In genomic region chr10:126964190-126964589, GRCh38 we compare ENCODE assay signal across 25 cellular contexts. TPM values are rescaled to one million over a fixed set of nuclear protein-coding genes. Genes with fewer than 3 reads are reported as not detected.
"Had no signal": no experiment of that assay in that cellular context is flagged by ENCODE, and none has a peak within 500 bp of the region (broad histone marks: within the 10 kb centered on the region; RNA-seq: fewer than 3 reads in every experiment).

No MANE protein-coding gene starts in this region.

- H3K27me3 ChIP-seq: breast epithelium, heart left ventricle, neutrophil, ovary, uterus had no signal

- H3K4me1 ChIP-seq: breast epithelium, uterus had no signal

- DNase-seq: activated B cell treated with CpG ODN at 0.5 μM for 24 hours; activated naive CD4-positive, alpha-beta T cell; activated T-cell treated with anti-CD3 and anti-CD28 coated beads for 4 hours; activated T-cell treated with anti-CD3 and anti-CD28 coated beads, Interleukin-2, amount 50 U/mL, for 72 hours; effector CD4-positive, alpha-beta T cell; foreskin fibroblast; heart left ventricle; mesendoderm; mucosa of descending colon; ovary; stimulated activated CD4-positive, alpha-beta T cell treated with anti-CD3 and anti-CD28 coated beads, Interleukin-15, amount 100 ng/mL, for 24 hours; SW 1271; T-helper 9 cell; uterus had no signal

- H3K27ac ChIP-seq: breast epithelium, neutrophil, ovary, thoracic aorta, uterus had no signal

- H3K9me3 Mint-ChIP-seq: activated B cell treated with CpG ODN at 0.5 μM for 24 hours; activated T-cell treated with anti-CD3 and anti-CD28 coated beads, Interleukin-2, amount 50 U/mL, for 72 hours; dendritic cell treated with granulocyte-macrophage colony-stimulating factor and Interleukin-4, amounts not matched to agents 40 ng/mL and 50 ng/mL, for 4 days; nephron had no signal

- H3K4me3 Mint-ChIP-seq: activated B cell treated with CpG ODN at 0.5 μM for 24 hours; activated T-cell treated with anti-CD3 and anti-CD28 coated beads, Interleukin-2, amount 50 U/mL, for 72 hours; central memory CD8-positive, alpha-beta T cell; dendritic cell treated with granulocyte-macrophage colony-stimulating factor and Interleukin-4, amounts not matched to agents 40 ng/mL and 50 ng/mL, for 4 days; nephron; stimulated activated naive CD8-positive, alpha-beta T cell treated with anti-CD3 and anti-CD28 coated beads, Interleukin-15, Interleukin-2, amounts not matched to agents 100 ng/mL and 50 ng/mL, for 24 hours; T-helper 1 cell treated with Interleukin-12 subunit alpha and Interleukin-12 subunit beta and Interleukin-4 antibody, amounts not matched to agents 30 μg/mL and 1 μg/mL, for 36 hours had no signal

- H3K27ac Mint-ChIP-seq: activated B cell treated with CpG ODN at 0.5 μM for 24 hours; activated naive CD4-positive, alpha-beta T cell treated with anti-CD3 and anti-CD28 coated beads, Interleukin-2, amount 50 U/mL, for 72 hours; activated T-cell treated with anti-CD3 and anti-CD28 coated beads, Interleukin-2, amount 50 U/mL, for 72 hours; dendritic cell treated with granulocyte-macrophage colony-stimulating factor and Interleukin-4, amounts not matched to agents 40 ng/mL and 50 ng/mL, for 4 days; nephron; stimulated activated naive CD8-positive, alpha-beta T cell treated with anti-CD3 and anti-CD28 coated beads, Interleukin-15, Interleukin-2, amounts not matched to agents 100 ng/mL and 50 ng/mL, for 24 hours; T-helper 1 cell treated with Interleukin-12 subunit alpha and Interleukin-12 subunit beta and Interleukin-4 antibody, amounts not matched to agents 30 μg/mL and 1 μg/mL, for 36 hours had no signal

- H3K36me3 ChIP-seq: breast epithelium, heart left ventricle, neutrophil, ovary, thoracic aorta, uterus had no signal

- H3K27me3 Mint-ChIP-seq: activated B cell treated with CpG ODN at 0.5 μM for 24 hours; central memory CD8-positive, alpha-beta T cell; dendritic cell treated with granulocyte-macrophage colony-stimulating factor and Interleukin-4, amounts not matched to agents 40 ng/mL and 50 ng/mL, for 4 days; progenitor cell of endocrine pancreas; stimulated activated naive CD8-positive, alpha-beta T cell treated with anti-CD3 and anti-CD28 coated beads, Interleukin-15, Interleukin-2, amounts not matched to agents 100 ng/mL and 50 ng/mL, for 24 hours had no signal

- H3K4me3 ChIP-seq: breast epithelium, heart left ventricle, lung, mucosa of descending colon, ovary, thoracic aorta, uterus had no signal

- H3K9me3 ChIP-seq: breast epithelium, heart left ventricle, mucosa of descending colon, neutrophil, ovary, thoracic aorta, uterus had no signal

RNA-seq across cellular contexts. Expression of gene DOCK1, which starts 59.0 kb away (rescaled TPM):
- total RNA-seq: activated B cell treated with CpG ODN at 0.5 μM for 24 hours had no signal
